ENCODE assay signal across 12 cellular contexts in genomic region chr9:133354766-133355165, GRCh38. TPM values are rescaled to one million over a fixed set of nuclear protein-coding genes. Genes with fewer than 3 reads are reported as not detected.
A peak's percentile ranks its signal among the peaks of the same experiment; 100 is the strongest.
DNase-seq lines count a peak whose midpoint lies in the region; ATAC-seq and TF ChIP-seq lines count a peak whose summit lies in the region.
"Had no signal": no experiment of that assay in that cellular context is flagged by ENCODE, and none has a peak within 500 bp of the region (broad histone marks: within the 10 kb centered on the region; RNA-seq: fewer than 3 reads in every experiment).

No MANE protein-coding gene starts in this region.

- TF ChIP-seq EP300 in stomach (IDR thresholded peaks at IDR 0.05) = no peak

- no peak overlapping the region for H3K27ac ChIP-seq in stomach

- peaks cover 39% of the 10 kb centered on the region for H3K36me3 ChIP-seq in MG63
- peaks cover 38 to 62% (median 55%) of the 10 kb centered on the region in 4 donors for H3K36me3 ChIP-seq in stomach

- H3K4me1 ChIP-seq in stomach = peaks cover 28 to 64% (median 55%) of the 10 kb centered on the region in 4 donors

- H3K36me3 Mint-ChIP-seq in activated T-helper 17 cell treated with anti-CD3 and anti-CD28 coated beads, Interleukin-2, amount 50 U/mL, for 72 hours (ENCODE audit: low read depth) = peaks cover 58% of the 10 kb centered on the region
- H3K36me3 Mint-ChIP-seq in neural crest cell (ENCODE audit: low read depth) = peaks cover 22% of the 10 kb centered on the region

- no peak for TF ChIP-seq CTCF in neural crest cell (conservative IDR thresholded peaks at IDR 0.05)
- TF ChIP-seq CTCF in stomach (IDR thresholded peaks at IDR 0.05) = no peak

- no peak overlapping the region for H3K27ac Mint-ChIP-seq in activated T-helper 17 cell treated with anti-CD3 and anti-CD28 coated beads, Interleukin-2, amount 50 U/mL, for 72 hours
- peak overlapping the region; percentile 50 for H3K27ac Mint-ChIP-seq in neural crest cell (ENCODE audit: unreplicated experiment)

- intact Hi-C loops in stomach (cut with DNase I; ENCODE audit: low total_unique reads) = no loop called here

- H3K9me3 Mint-ChIP-seq in activated T-helper 17 cell treated with anti-CD3 and anti-CD28 coated beads, Interleukin-2, amount 50 U/mL, for 72 hours = no peaks in the 10 kb centered on the region
- H3K9me3 Mint-ChIP-seq in neural crest cell = no peaks in the 10 kb centered on the region

- DNase-seq in SKM-1 treated with dmso at 0.1 percent for 144 hours (lab: John Stamatoyannopoulos, UW; ENCODE audit: unreplicated experiment) = peak; percentile 19
- DNase-seq in SKM-1 (lab: John Stamatoyannopoulos, UW; ENCODE audit: unreplicated experiment) = no peak
- no peak for DNase-seq in MG63
- DNase-seq in neural crest cell (ENCODE audit: low read depth, low spot score) = no peak
- DNase-seq in stomach = no peak
- DNase-seq: ACHN, islet precursor cell, NCI-H187 treated with DMSO at 0.1 percent for 48 hours, SW 1271 had no signal

- no peaks in the 10 kb centered on the region for H3K27me3 Mint-ChIP-seq in activated T-helper 17 cell treated with anti-CD3 and anti-CD28 coated beads, Interleukin-2, amount 50 U/mL, for 72 hours
- peaks cover 8% of the 10 kb centered on the region for H3K27me3 Mint-ChIP-seq in neural crest cell (ENCODE audit: low read depth)

- H3K4me3 Mint-ChIP-seq in activated T-helper 17 cell treated with anti-CD3 and anti-CD28 coated beads, Interleukin-2, amount 50 U/mL, for 72 hours = peak overlapping the region; percentile 77
- H3K4me3 Mint-ChIP-seq in neural crest cell = peak overlapping the region; percentile 96

- H3K9me3 ChIP-seq in MG63 = no peaks in the 10 kb centered on the region
- no peaks in the 10 kb centered on the region for H3K9me3 ChIP-seq in stomach

- H3K27me3 ChIP-seq in MG63 (no peaks in the 10 kb centered on the region), stomach (no peaks in the 10 kb centered on the region)

- peaks cover 26% of the 10 kb centered on the region for H3K4me1 Mint-ChIP-seq in activated T-helper 17 cell treated with anti-CD3 and anti-CD28 coated beads, Interleukin-2, amount 50 U/mL, for 72 hours
- peaks cover 25% of the 10 kb centered on the region for H3K4me1 Mint-ChIP-seq in neural crest cell

- TF ChIP-seq POLR2A in stomach (IDR thresholded peaks at IDR 0.05) = no peak

- peak overlapping the region; percentile 64; the same call in 1 of the 2 replicates for H3K4me3 ChIP-seq in MG63
- peak overlapping the region in 1 of 4 donors; percentile 97 for H3K4me3 ChIP-seq in stomach

- 80 to 94% (median 86%) methylated on average over 2 to 7 of the region's 7 CpGs for WGBS in stomach, 5 donors

- ATAC-seq in activated T-helper 17 cell treated with anti-CD3 and anti-CD28 coated beads, Interleukin-2, amount 50 U/mL, for 72 hours (replicated peaks) = no peak
- ATAC-seq in GM21423 (IDR thresholded peaks at IDR 0.05; ENCODE audit: unreplicated experiment) (no peak), HG03097 (IDR thresholded peaks at IDR 0.05; ENCODE audit: low FRiP score, unreplicated experiment) (no peak)

RNA-seq across cellular contexts. Expression of gene SURF1, which starts 1.5 kb away (rescaled TPM):
- 37.4 and 48.4 TPM in 2 replicates for total RNA-seq in MG63 (2014; rRNA removed; shearing (Covaris generic); ENCODE audit: low replicate concordance)
- 10 to 100 TPM; 13.9 to 25.4 TPM for total RNA-seq in activated T-helper 17 cell treated with anti-CD3 and anti-CD28 coated beads, Interleukin-2, amount 50 U/mL, for 72 hours
- total RNA-seq in neural crest cell (32.0 and 32.1 TPM in 2 replicates), stomach (10 to 100 TPM in 3 of 5 donors, 1 to 10 TPM in 2; 1.7 to 46.9 (median 22.6) TPM)
- polyA plus RNA-seq in stomach = 100 to 1,000 TPM in 1 of 3 donors, 10 to 100 TPM in 2; 92.5 to 118 (median 95.5) TPM

RNA-seq across cellular contexts. Expression of gene SURF2, which starts 1.6 kb away (rescaled TPM):
- 28.5 and 47.2 TPM in 2 replicates for total RNA-seq in MG63 (2014; rRNA removed; shearing (Covaris generic); ENCODE audit: low replicate concordance)
- 10 to 100 TPM in 1 of 2 donors, 1 to 10 TPM in 1; 7.0 to 17.3 TPM for total RNA-seq in activated T-helper 17 cell treated with anti-CD3 and anti-CD28 coated beads, Interleukin-2, amount 50 U/mL, for 72 hours
- total RNA-seq in neural crest cell (31.8 and 34.3 TPM in 2 replicates), stomach (10 to 100 TPM in 2 of 5 donors, 1 to 10 TPM in 3; 1.8 to 75.3 (median 7.1) TPM)
- polyA plus RNA-seq in stomach = 10 to 100 TPM; 45.4 to 54.4 (median 47.1) TPM

RNA-seq across cellular contexts. Expression of gene RPL7A, which starts 6.7 kb away (rescaled TPM):
- total RNA-seq in MG63 (2014; rRNA removed; shearing (Covaris generic); ENCODE audit: low replicate concordance) = 2,766 and 2,991 TPM in 2 replicates
- total RNA-seq in activated T-helper 17 cell treated with anti-CD3 and anti-CD28 coated beads, Interleukin-2, amount 50 U/mL, for 72 hours = 1,000 to 10,000 TPM; 3,005 to 3,350 TPM
- 2,746 and 2,748 TPM in 2 replicates for total RNA-seq in neural crest cell
- 1,000 to 10,000 TPM in 4 of 5 donors, 100 to 1,000 TPM in 1; 809 to 1,438 (median 1,206) TPM for total RNA-seq in stomach
- polyA plus RNA-seq in stomach = 1,000 to 10,000 TPM; 3,101 to 4,243 (median 3,368) TPM

RNA-seq across cellular contexts. Expression of gene MED22, which starts 6.8 kb away (rescaled TPM):
- 34.7 and 35.4 TPM in 2 replicates for total RNA-seq in MG63 (2014; rRNA removed; shearing (Covaris generic); ENCODE audit: low replicate concordance)
- total RNA-seq in activated T-helper 17 cell treated with anti-CD3 and anti-CD28 coated beads, Interleukin-2, amount 50 U/mL, for 72 hours = 10 to 100 TPM; 21.3 to 29.9 TPM
- total RNA-seq in neural crest cell (69.7 and 70.6 TPM in 2 replicates), stomach (10 to 100 TPM in 4 of 5 donors, 1 to 10 TPM in 1; 4.7 to 27.7 (median 25.8) TPM)
- polyA plus RNA-seq in stomach = 10 to 100 TPM; 11.4 to 18.3 (median 12.7) TPM

RNA-seq across cellular contexts. Expression of gene SURF6, which starts 18.8 kb away (rescaled TPM):
- total RNA-seq in MG63 (2014; rRNA removed; shearing (Covaris generic); ENCODE audit: low replicate concordance) = 25.1 and 28.9 TPM in 2 replicates
- 10 to 100 TPM; 17.4 to 26.3 TPM for total RNA-seq in activated T-helper 17 cell treated with anti-CD3 and anti-CD28 coated beads, Interleukin-2, amount 50 U/mL, for 72 hours
- total RNA-seq in neural crest cell (22.4 and 23.9 TPM in 2 replicates), stomach (100 to 1,000 TPM in 1 of 5 donors, 10 to 100 TPM in 3, 1 to 10 TPM in 1; 2.9 to 138 (median 20.1) TPM)
- polyA plus RNA-seq in stomach = 10 to 100 TPM; 13.0 to 14.8 (median 13.4) TPM
